Comparison of ENCODE assay signal across 1 cellular context in the genomic region with DNA sequence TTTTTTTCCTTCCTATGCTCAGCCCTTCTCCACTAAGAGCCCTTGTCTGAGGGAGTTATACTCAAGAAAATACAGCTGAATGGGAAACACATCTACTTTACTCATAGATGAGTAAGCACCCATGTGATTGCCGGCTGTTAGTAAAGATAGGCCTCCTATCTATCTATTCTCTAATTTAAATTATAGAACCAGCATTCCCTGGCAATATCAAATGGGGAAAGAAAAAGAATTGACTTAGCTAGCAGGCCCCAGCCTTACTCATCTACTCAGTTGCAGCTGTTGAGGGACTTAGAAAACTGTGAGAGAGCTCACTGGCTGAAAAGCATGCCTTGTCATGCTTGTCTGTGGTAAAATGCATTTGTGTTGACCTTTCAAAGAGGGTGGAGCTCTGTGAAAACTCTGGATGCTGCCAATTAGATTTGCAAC.
TF ChIP-seq lines count a peak whose summit lies in the region.

No MANE protein-coding gene starts in this region.

TF ChIP-seq in K562, 482 proteins besides CTCF, POLR2A, EP300 and RAD21 (continued from another document):
- TF ChIP-seq NR2C1 (IDR thresholded peaks at IDR 0.05): no peak; the same call in none of the 2 replicates
- peak; percentile 61; the same call in 1 of the 2 replicates for TF ChIP-seq NR2C1 (tag; IDR thresholded peaks at IDR 0.05)
- no peak for TF ChIP-seq PHTF2 (CRISPR knock-in tag; IDR thresholded peaks at IDR 0.05)
- TF ChIP-seq CBX1 (IDR thresholded peaks at IDR 0.05; ENCODE audit: low read depth): no peak
- TF ChIP-seq, protein P1, sequence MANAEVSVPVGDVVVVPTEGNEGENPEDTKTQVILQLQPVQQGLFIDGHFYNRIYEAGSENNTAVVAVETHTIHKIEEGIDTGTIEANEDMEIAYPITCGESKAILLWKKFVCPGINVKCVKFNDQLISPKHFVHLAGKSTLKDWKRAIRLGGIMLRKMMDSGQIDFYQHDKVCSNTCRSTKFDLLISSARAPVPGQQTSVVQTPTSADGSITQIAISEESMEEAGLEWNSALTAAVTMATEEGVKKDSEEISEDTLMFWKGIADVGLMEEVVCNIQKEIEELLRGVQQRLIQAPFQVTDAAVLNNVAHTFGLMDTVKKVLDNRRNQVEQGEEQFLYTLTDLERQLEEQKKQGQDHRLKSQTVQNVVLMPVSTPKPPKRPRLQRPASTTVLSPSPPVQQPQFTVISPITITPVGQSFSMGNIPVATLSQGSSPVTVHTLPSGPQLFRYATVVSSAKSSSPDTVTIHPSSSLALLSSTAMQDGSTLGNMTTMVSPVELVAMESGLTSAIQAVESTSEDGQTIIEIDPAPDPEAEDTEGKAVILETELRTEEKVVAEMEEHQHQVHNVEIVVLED (CRISPR knock-in tag; IDR thresholded peaks at IDR 0.05): no peak
- no peak for TF ChIP-seq NKRF (IDR thresholded peaks at IDR 0.05; ENCODE audit: borderline replicate concordance)
- TF ChIP-seq SRSF3 (IDR thresholded peaks at IDR 0.05; ENCODE audit: insufficient read depth, low read length): no peak
- TF ChIP-seq PTBP1 (IDR thresholded peaks at IDR 0.05; ENCODE audit: low read depth, low read length): no peak
- TF ChIP-seq KLF10 (CRISPR knock-in tag; IDR thresholded peaks at IDR 0.05): no peak
- no peak for TF ChIP-seq PURB (CRISPR knock-in tag; IDR thresholded peaks at IDR 0.05; ENCODE audit: low read depth)
- TF ChIP-seq NFE2 (IDR thresholded peaks at IDR 0.05; ENCODE audit: low read depth): peak; percentile 81
- TF ChIP-seq SAP30 (IDR thresholded peaks at IDR 0.05; ENCODE audit: borderline replicate concordance, insufficient read depth, low read depth, low read length, poor library complexity, severe bottlenecking): no peak
- no peak for TF ChIP-seq TAF15 (IDR thresholded peaks at IDR 0.05; ENCODE audit: low read depth, low read length)
- TF ChIP-seq HNRNPK (IDR thresholded peaks at IDR 0.05; ENCODE audit: low read depth, low read length, poor library complexity, severe bottlenecking): no peak
- no peak for TF ChIP-seq ZNF583 (CRISPR knock-in tag; IDR thresholded peaks at IDR 0.05)
- TF ChIP-seq JUND (IDR thresholded peaks at IDR 0.05; ENCODE audit: borderline replicate concordance, low read depth, low read length): peak; percentile 93
- TF ChIP-seq JUND (tag; IDR thresholded peaks at IDR 0.05; ENCODE audit: borderline replicate concordance, low read depth, low read length): peak; percentile 93; the same call in 2 of the 3 replicates
- TF ChIP-seq ZBTB1 (CRISPR knock-in tag; IDR thresholded peaks at IDR 0.05; ENCODE audit: borderline replicate concordance, low read depth): no peak
- TF ChIP-seq COPS2 (conservative IDR thresholded peaks at IDR 0.05): no peak
- TF ChIP-seq KLF16 (IDR thresholded peaks at IDR 0.05): 0 out of 2 replicates have a peak, but pooled peaks have one; percentile 27
- no peak for TF ChIP-seq IRF2 (CRISPR knock-in tag; IDR thresholded peaks at IDR 0.05)
- TF ChIP-seq ZNF699 (CRISPR knock-in tag; IDR thresholded peaks at IDR 0.05; ENCODE audit: insufficient replicate concordance): no peak
- no peak for TF ChIP-seq E2F3 (CRISPR knock-in tag; IDR thresholded peaks at IDR 0.05)
- TF ChIP-seq ASH1L (IDR thresholded peaks at IDR 0.05; ENCODE audit: borderline replicate concordance, low read depth, partially characterized antibody): no peak
- TF ChIP-seq HDAC3 (IDR thresholded peaks at IDR 0.05; ENCODE audit: borderline replicate concordance, partially characterized antibody): no peak
- TF ChIP-seq CBX3 (IDR thresholded peaks at IDR 0.05; ENCODE audit: borderline replicate concordance in 1 of 2, low read length in 2 of 2): no peak; a peak in 1 of 3 replicates
- no peak for TF ChIP-seq THRAP3 (IDR thresholded peaks at IDR 0.05; ENCODE audit: borderline replicate concordance)
- TF ChIP-seq ZC3H8 (IDR thresholded peaks at IDR 0.05): no peak
- TF ChIP-seq, protein P2, sequence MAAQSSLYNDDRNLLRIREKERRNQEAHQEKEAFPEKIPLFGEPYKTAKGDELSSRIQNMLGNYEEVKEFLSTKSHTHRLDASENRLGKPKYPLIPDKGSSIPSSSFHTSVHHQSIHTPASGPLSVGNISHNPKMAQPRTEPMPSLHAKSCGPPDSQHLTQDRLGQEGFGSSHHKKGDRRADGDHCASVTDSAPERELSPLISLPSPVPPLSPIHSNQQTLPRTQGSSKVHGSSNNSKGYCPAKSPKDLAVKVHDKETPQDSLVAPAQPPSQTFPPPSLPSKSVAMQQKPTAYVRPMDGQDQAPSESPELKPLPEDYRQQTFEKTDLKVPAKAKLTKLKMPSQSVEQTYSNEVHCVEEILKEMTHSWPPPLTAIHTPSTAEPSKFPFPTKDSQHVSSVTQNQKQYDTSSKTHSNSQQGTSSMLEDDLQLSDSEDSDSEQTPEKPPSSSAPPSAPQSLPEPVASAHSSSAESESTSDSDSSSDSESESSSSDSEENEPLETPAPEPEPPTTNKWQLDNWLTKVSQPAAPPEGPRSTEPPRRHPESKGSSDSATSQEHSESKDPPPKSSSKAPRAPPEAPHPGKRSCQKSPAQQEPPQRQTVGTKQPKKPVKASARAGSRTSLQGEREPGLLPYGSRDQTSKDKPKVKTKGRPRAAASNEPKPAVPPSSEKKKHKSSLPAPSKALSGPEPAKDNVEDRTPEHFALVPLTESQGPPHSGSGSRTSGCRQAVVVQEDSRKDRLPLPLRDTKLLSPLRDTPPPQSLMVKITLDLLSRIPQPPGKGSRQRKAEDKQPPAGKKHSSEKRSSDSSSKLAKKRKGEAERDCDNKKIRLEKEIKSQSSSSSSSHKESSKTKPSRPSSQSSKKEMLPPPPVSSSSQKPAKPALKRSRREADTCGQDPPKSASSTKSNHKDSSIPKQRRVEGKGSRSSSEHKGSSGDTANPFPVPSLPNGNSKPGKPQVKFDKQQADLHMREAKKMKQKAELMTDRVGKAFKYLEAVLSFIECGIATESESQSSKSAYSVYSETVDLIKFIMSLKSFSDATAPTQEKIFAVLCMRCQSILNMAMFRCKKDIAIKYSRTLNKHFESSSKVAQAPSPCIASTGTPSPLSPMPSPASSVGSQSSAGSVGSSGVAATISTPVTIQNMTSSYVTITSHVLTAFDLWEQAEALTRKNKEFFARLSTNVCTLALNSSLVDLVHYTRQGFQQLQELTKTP (IDR thresholded peaks at IDR 0.05; ENCODE audit: low read depth in 1 of 2, partially characterized antibody in 2 of 2): peak in 1 of 2 experiments; percentile 21
- TF ChIP-seq PCBP1 (IDR thresholded peaks at IDR 0.05; ENCODE audit: low read depth, low read length, poor library complexity, severe bottlenecking): no peak
- no peak for TF ChIP-seq HINFP (tag; conservative IDR thresholded peaks at IDR 0.05; ENCODE audit: low read depth)
- no peak for TF ChIP-seq DEAF1 (CRISPR knock-in tag; IDR thresholded peaks at IDR 0.05)
- no peak for TF ChIP-seq TRIM28 (IDR thresholded peaks at IDR 0.05)
- TF ChIP-seq ZNF282 (CRISPR knock-in tag; IDR thresholded peaks at IDR 0.05): no peak
- no peak; the same call in 1 of the 2 replicates for TF ChIP-seq KAT7 (CRISPR knock-in tag; IDR thresholded peaks at IDR 0.05; ENCODE audit: borderline replicate concordance)
- TF ChIP-seq MTA2 (IDR thresholded peaks at IDR 0.05; ENCODE audit: low read depth): peak; percentile 78
- TF ChIP-seq ZBTB17 (CRISPR knock-in tag; IDR thresholded peaks at IDR 0.05): no peak
TF ChIP-seq in K562: peak in this region for 80.
